ENCODE assay signal across 11 cellular contexts in the genomic region with DNA sequence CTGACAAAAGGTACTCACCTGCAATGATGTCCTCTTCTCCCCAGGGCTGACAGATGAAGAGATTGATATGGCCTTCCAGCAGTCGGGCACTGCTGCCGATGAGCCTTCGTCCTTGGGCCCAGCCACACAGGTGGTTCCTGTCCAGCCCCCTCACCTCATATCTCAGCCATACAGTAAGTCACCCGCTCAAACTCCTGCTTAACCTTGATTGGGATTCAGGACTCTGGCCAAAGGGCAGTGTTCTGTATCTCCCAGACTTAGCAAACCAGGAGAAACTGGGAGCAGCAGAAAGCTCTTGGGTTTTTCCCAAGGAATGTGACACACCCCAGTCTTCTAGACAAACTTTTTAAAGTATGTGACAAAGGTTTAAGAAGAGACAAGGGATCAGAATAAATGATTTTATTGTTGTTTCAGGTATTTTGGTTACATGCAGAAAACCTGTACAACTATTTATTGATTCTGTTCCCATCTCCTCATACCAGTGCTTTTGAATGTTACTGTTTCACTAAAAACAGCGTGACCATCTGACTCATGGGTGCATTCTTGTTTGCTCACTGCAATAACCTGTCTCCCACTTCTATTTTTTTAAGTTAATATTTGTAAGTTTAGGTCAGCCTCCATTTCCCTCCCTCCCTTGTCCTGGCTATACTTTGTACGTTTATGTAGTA.
A peak's percentile ranks its signal among the peaks of the same experiment; 100 is the strongest.
DNase-seq lines count a peak whose midpoint lies in the region; ATAC-seq and TF ChIP-seq lines count a peak whose summit lies in the region.
"Had no signal": no experiment of that assay in that cellular context is flagged by ENCODE, and none has a peak within 500 bp of the region (broad histone marks: within the 10 kb centered on the region; RNA-seq: fewer than 3 reads in every experiment).

No MANE protein-coding gene starts in this region.

- CTCF ChIA-PET in Caco-2 (lab: Charles Lee) = interaction anchor here (0.6 kb wide), 1 partner anchor 76 kb away, joined by 4 read pairs; no protein-coding TSS in a partner anchor
- CTCF ChIA-PET in Panc1 (lab: Charles Lee) = no interaction called here

- H3K36me3 ChIP-seq in Caco-2 (ENCODE audit: control insufficient read depth, insufficient read depth, low read length) (no peaks in the 10 kb centered on the region), Panc1 (ENCODE audit: control insufficient read depth, insufficient read depth, low read length) (no peaks in the 10 kb centered on the region), psoas muscle (ENCODE audit: insufficient read depth in 1 of 2, low read depth in 1 of 2) (peaks cover 0 to 18% of the 10 kb centered on the region in 2 donors)

- in situ Hi-C loops in Panc1 (cut with HindIII; ENCODE audit: low pct_unique_long_range_greater_than_20kb, low sequenced_read_pairs) = no loop called here

- no peaks in the 10 kb centered on the region for H3K9me3 ChIP-seq in Caco-2
- H3K9me3 ChIP-seq in Panc1 (ENCODE audit: control insufficient read depth, insufficient read depth, low read depth, low read length) = no peaks in the 10 kb centered on the region
- no peaks in the 10 kb centered on the region for H3K9me3 ChIP-seq in psoas muscle

- H3K9me3 Mint-ChIP-seq in Caco-2 (ENCODE audit: unreplicated experiment) = no peaks in the 10 kb centered on the region
- H3K9me3 Mint-ChIP-seq: CD8-positive, alpha-beta memory T cell had no signal

- DNase-seq in Caco-2 (peak; percentile 77 to 86), Panc1 (ENCODE audit: low read depth, low spot score) (peak; percentile 42), fibroblast of gingiva (ENCODE audit: low read depth) (peak; percentile 45), omental fat pad (ENCODE audit: low spot score) (no peak), NCI-H187 (lab: John Stamatoyannopoulos, UW) (no peak), psoas muscle (no peak), COLO668 (lab: John Stamatoyannopoulos, UW; ENCODE audit: unreplicated experiment) (no peak), MV-4-11 (lab: John Stamatoyannopoulos, UW) (no peak)
- DNase-seq: activated T-cell treated with anti-CD3 and anti-CD28 coated beads for 4 hours; CD8-positive, alpha-beta memory T cell; NCI-H1930 had no signal

- peak overlapping the region; percentile 96 for H3K27ac Mint-ChIP-seq in Caco-2 (ENCODE audit: unreplicated experiment)

- no peaks in the 10 kb centered on the region for H3K27me3 Mint-ChIP-seq in Caco-2 (ENCODE audit: insufficient read depth, unreplicated experiment)
- H3K27me3 Mint-ChIP-seq: CD8-positive, alpha-beta memory T cell had no signal

- peak overlapping the region; percentile 86 for H3K4me3 Mint-ChIP-seq in Caco-2 (ENCODE audit: unreplicated experiment)
- H3K4me3 Mint-ChIP-seq: CD8-positive, alpha-beta memory T cell had no signal

- H3K27me3 ChIP-seq in Caco-2 (replicated peaks; ENCODE audit: control insufficient read depth, insufficient read depth, low read length) = no peaks in the 10 kb centered on the region
- H3K27me3 ChIP-seq in Panc1 (ENCODE audit: control insufficient read depth, insufficient read depth, low read length) = no peaks in the 10 kb centered on the region
- no peaks in the 10 kb centered on the region for H3K27me3 ChIP-seq in psoas muscle (ENCODE audit: insufficient read depth in 3 of 3, low read length in 2 of 3)

- WGBS in psoas muscle, 3 donors = 86 to 96% (median 90%) methylated on average over 6 of the region's 6 CpGs

- H3K27ac ChIP-seq in Panc1 (ENCODE audit: low read length) (no peak overlapping the region), psoas muscle (no peak overlapping the region)

- TF ChIP-seq CTCF in Caco-2 (IDR thresholded peaks at IDR 0.05; ENCODE audit: insufficient read depth in 1 of 2, low read depth in 1 of 2, low read length in 1 of 2, severe bottlenecking in 1 of 2, unreplicated experiment in 1 of 2) (no peak), Panc1 (IDR thresholded peaks at IDR 0.05) (no peak), omental fat pad (IDR thresholded peaks at IDR 0.05) (no peak), psoas muscle (IDR thresholded peaks at IDR 0.05) (no peak)

- peak overlapping the region; percentile 47 for H3K4me3 ChIP-seq in Caco-2 (ENCODE audit: low read depth, low read length)
- H3K4me3 ChIP-seq in Panc1 (ENCODE audit: low read depth in 2 of 2, low read length in 2 of 2) = no peak overlapping the region
- H3K4me3 ChIP-seq in psoas muscle = no peak overlapping the region

- ATAC-seq in Panc1 (peak; percentile 75), omental fat pad (ENCODE audit: low FRiP score) (peak; percentile 76), psoas muscle (no peak)

- intact Hi-C loops in Caco-2 (cut with micrococcal nuclease; ENCODE audit: unreplicated experiment) = loop anchor here (1.0 to 5.0 kb wide), 3 partner anchors 21 to 92 kb away; no protein-coding TSS in a partner anchor
- intact Hi-C loops in Panc1 (cut with micrococcal nuclease; ENCODE audit: unreplicated experiment) = no loop called here
- intact Hi-C loops in psoas muscle (cut with DNase I) = no loop called here

- H3K36me3 Mint-ChIP-seq in Caco-2 (ENCODE audit: insufficient read depth, unreplicated experiment) = no peaks in the 10 kb centered on the region

- BruUV-seq in Caco-2 (replicated peaks; lab: Mats Ljungman, UMichigan) (no TSS peak), Panc1 (replicated peaks; lab: Mats Ljungman, UMichigan) (no TSS peak)

- H3K4me1 Mint-ChIP-seq in Caco-2 (ENCODE audit: low read depth, unreplicated experiment) = no peaks in the 10 kb centered on the region
- H3K4me1 Mint-ChIP-seq: CD8-positive, alpha-beta memory T cell had no signal

- POLR2A ChIA-PET in Caco-2 (lab: Charles Lee) = no interaction called here
- POLR2A ChIA-PET in Panc1 (lab: Charles Lee) = no interaction called here

- H3K4me1 ChIP-seq in Caco-2 (peaks cover 63% of the 10 kb centered on the region), Panc1 (ENCODE audit: control insufficient read depth, insufficient read depth, low read length) (peaks cover 9% of the 10 kb centered on the region), psoas muscle (no peaks in the 10 kb centered on the region)

Comparison
In these comparisons a context has a peak if more than half of its experiments do, and no peak if none do; other contexts are left out.
1. DNase-seq: peak in Caco-2 (2 of 2), Panc1 (single experiment) and fibroblast of gingiva (single experiment); none in omental fat pad (single experiment), NCI-H187 (0 of 2), psoas muscle (0 of 2), COLO668 (single experiment) and MV-4-11 (single experiment).
2. ATAC-seq: peak in Panc1 (single experiment) and omental fat pad (single experiment); none in psoas muscle (0 of 4).